Comparison of ENCODE assay signal across 8 cellular contexts in the genomic region with DNA sequence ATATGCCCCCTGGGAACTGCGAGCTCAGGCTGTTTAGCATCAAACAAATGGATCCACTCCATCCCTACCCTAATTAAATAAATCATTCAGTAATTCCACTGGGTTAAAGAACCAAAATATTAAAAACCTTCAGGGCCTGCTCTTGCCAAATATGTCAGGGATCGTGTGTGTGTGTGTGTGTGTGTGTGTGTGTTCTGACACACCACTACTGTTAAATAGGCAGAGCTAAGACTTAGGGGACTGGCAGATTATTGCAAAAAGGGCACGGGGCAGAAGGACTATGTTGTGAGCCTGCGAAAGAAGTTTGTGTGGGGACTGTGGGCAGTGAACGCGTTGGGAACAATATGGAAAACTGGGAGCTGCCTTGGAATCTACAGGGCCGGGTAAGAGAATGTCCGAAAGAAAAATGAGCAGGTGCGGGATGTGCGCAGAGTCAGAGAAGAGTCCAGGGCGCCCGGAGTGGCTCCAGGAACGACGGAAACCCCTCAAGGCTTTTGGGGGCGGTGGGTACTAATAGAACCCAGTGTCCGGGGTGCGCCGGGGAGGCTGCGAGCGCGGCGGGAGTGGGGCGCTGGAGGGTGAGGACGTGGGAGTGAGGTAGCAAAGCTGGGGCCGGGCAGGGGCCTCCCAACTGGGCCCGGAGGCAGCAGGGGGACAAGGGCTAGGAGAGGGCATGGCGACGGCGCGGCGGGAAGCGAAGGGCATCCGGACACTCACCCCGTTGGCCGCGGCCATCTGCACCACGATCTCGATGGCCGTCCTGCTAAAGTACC. TPM values are rescaled to one million over a fixed set of nuclear protein-coding genes. Genes with fewer than 3 reads are reported as not detected.
A peak's percentile ranks its signal among the peaks of the same experiment; 100 is the strongest.
DNase-seq lines count a peak whose midpoint lies in the region; ATAC-seq, FAIRE-seq and TF ChIP-seq lines count a peak whose summit lies in the region.
"Not testable (repeated sequence)": the region's sequence is repeated elsewhere in the genome, so short reads cannot be mapped to it uniquely, and the experiment has no call there.

No MANE protein-coding gene starts in this region.

- peak overlapping the region; percentile 71 for H3K4me2 ChIP-seq in A549

- H3K27me3 Mint-ChIP-seq in activated naive CD8-positive, alpha-beta T cell treated with anti-CD3 and anti-CD28 coated beads for 36 hours: peaks cover 43% of the 10 kb centered on the region
- peaks cover 38 to 49% of the 10 kb centered on the region in 2 donors for H3K27me3 Mint-ChIP-seq in effector memory CD8-positive, alpha-beta T cell
- peaks cover 30 to 38% of the 10 kb centered on the region in 2 donors for H3K27me3 Mint-ChIP-seq in natural killer cell (ENCODE audit: low read depth in 2 of 2)

- POLR2A ChIA-PET in A549 (lab: Yijun Ruan, JAX): not testable (repeated sequence)

- not testable (repeated sequence) for DNase-seq in A549 (ENCODE audit: low read depth in 1 of 2, low spot score in 1 of 2); activated naive CD8-positive, alpha-beta T cell treated with anti-CD3 and anti-CD28 coated beads for 36 hours; effector memory CD8-positive, alpha-beta T cell; natural killer cell
- DNase-seq in Peyer's patch (peak in 1 of 3 donors; percentile 42), left ventricle myocardium superior (peak; percentile 36), spleen (peak; percentile 68)

- not testable (repeated sequence) for H3K9me3 ChIP-seq in A549, Peyer's patch, spleen

- not testable (repeated sequence) for H3K27ac Mint-ChIP-seq in activated naive CD8-positive, alpha-beta T cell treated with anti-CD3 and anti-CD28 coated beads for 36 hours; effector memory CD8-positive, alpha-beta T cell
- peak overlapping the region in 1 of 2 donors; percentile 31 for H3K27ac Mint-ChIP-seq in natural killer cell

- TF ChIP-seq RAD21 in A549 (conservative IDR thresholded peaks at IDR 0.05 in 1 of 2, IDR thresholded peaks at IDR 0.05 in 1 of 2): not testable (repeated sequence)

- CTCF ChIA-PET in A549 (lab: Yijun Ruan, JAX): not testable (repeated sequence)

- H3K36me3 ChIP-seq in Peyer's patch, spleen: not testable (repeated sequence)

- TF ChIP-seq EP300 in A549 (IDR thresholded peaks at IDR 0.05): not testable (repeated sequence)

- peak overlapping the region; percentile 40 for H3K4me3 Mint-ChIP-seq in activated naive CD8-positive, alpha-beta T cell treated with anti-CD3 and anti-CD28 coated beads for 36 hours
- peak overlapping the region; percentile 45 to 80 for H3K4me3 Mint-ChIP-seq in effector memory CD8-positive, alpha-beta T cell
- H3K4me3 Mint-ChIP-seq in natural killer cell: peak overlapping the region; percentile 38

- not testable (repeated sequence) for TF ChIP-seq CTCF in A549 (IDR thresholded peaks at IDR 0.05); Peyer's patch (IDR thresholded peaks at IDR 0.05); natural killer cell (IDR thresholded peaks at IDR 0.05); spleen (IDR thresholded peaks at IDR 0.05 in 8 of 11, conservative IDR thresholded peaks at IDR 0.05 in 3 of 11)

- not testable (repeated sequence) for FAIRE-seq in A549 (lab: Jason Lieb, UNC)

- H3K4me1 ChIP-seq in A549 (peaks cover 11% of the 10 kb centered on the region; the same call in 2 of the 3 replicates), Peyer's patch (peaks cover 0 to 13% (median 6%) of the 10 kb centered on the region in 4 donors), spleen (peaks cover 0 to 19% (median 11%) of the 10 kb centered on the region in 6 donors)

- intact Hi-C loops in left ventricle myocardium superior (cut with micrococcal nuclease); natural killer cell (cut with micrococcal nuclease); spleen (cut with DNase I; ENCODE audit: low total_unique reads): not testable (repeated sequence)

- 57% methylated on average over 39 of the region's 39 CpGs for WGBS in A549 (ENCODE audit: missing lambda C conversion rate)
- WGBS in spleen, 5 donors: 17 to 30% (median 23%) methylated on average over 33 to 38 of the region's 39 CpGs

- not testable (repeated sequence) for H3K9me3 Mint-ChIP-seq in activated naive CD8-positive, alpha-beta T cell treated with anti-CD3 and anti-CD28 coated beads for 36 hours; effector memory CD8-positive, alpha-beta T cell; natural killer cell

- TF ChIP-seq POLR2A in A549 (IDR thresholded peaks at IDR 0.05; ENCODE audit: low read length); Peyer's patch (IDR thresholded peaks at IDR 0.05); spleen (IDR thresholded peaks at IDR 0.05): not testable (repeated sequence)

- H3K36me3 Mint-ChIP-seq in activated naive CD8-positive, alpha-beta T cell treated with anti-CD3 and anti-CD28 coated beads for 36 hours; effector memory CD8-positive, alpha-beta T cell (ENCODE audit: insufficient read depth); natural killer cell: not testable (repeated sequence)

- H3K27me3 ChIP-seq in Peyer's patch: not testable (repeated sequence)
- H3K27me3 ChIP-seq in spleen (replicated peaks in 1 of 7): peaks cover 0 to 49% (median 13%) of the 10 kb centered on the region in 7 donors

- not testable (repeated sequence) for H3K4me1 Mint-ChIP-seq in activated naive CD8-positive, alpha-beta T cell treated with anti-CD3 and anti-CD28 coated beads for 36 hours
- H3K4me1 Mint-ChIP-seq in effector memory CD8-positive, alpha-beta T cell (ENCODE audit: low read depth in 2 of 2): peaks cover 13 to 15% of the 10 kb centered on the region in 2 donors
- H3K4me1 Mint-ChIP-seq in natural killer cell: peaks cover 0 to 19% of the 10 kb centered on the region in 2 donors

- H3K4me3 ChIP-seq in A549 (peak overlapping the region; percentile 60), Peyer's patch (peak overlapping the region in 3 of 4 donors; percentile 42 to 56 (median 55)), spleen (peak overlapping the region in 7 of 8 donors; percentile 39 to 69 (median 51))

- ATAC-seq in A549: peak; percentile 9 to 31; a peak in 4 of 6 replicates
- ATAC-seq in GM21723 (IDR thresholded peaks at IDR 0.05; ENCODE audit: unreplicated experiment): peak; percentile 17
- ATAC-seq in effector memory CD8-positive, alpha-beta T cell (replicated peaks): not testable (repeated sequence)
- peak; percentile 41 for ATAC-seq in left ventricle myocardium superior
- peak in 1 of 3 donors; percentile 21 for ATAC-seq in natural killer cell

- H3K27ac ChIP-seq in A549 (peak overlapping the region; percentile 52 to 80; a peak in 3 of 6 replicates), spleen (peak overlapping the region in 1 of 8 donors; percentile 30)
- H3K27ac ChIP-seq in Peyer's patch: not testable (repeated sequence)

TF ChIP-seq in A549, 52 proteins besides CTCF, POLR2A, EP300 and RAD21:
- TF ChIP-seq, protein P1, sequence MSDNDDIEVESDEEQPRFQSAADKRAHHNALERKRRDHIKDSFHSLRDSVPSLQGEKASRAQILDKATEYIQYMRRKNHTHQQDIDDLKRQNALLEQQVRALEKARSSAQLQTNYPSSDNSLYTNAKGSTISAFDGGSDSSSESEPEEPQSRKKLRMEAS (IDR thresholded peaks at IDR 0.05): 0 out of 2 replicates have a peak, but pooled peaks have one; percentile 14
- TF ChIP-seq, protein P2, sequence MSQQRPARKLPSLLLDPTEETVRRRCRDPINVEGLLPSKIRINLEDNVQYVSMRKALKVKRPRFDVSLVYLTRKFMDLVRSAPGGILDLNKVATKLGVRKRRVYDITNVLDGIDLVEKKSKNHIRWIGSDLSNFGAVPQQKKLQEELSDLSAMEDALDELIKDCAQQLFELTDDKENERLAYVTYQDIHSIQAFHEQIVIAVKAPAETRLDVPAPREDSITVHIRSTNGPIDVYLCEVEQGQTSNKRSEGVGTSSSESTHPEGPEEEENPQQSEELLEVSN (IDR thresholded peaks at IDR 0.05; ENCODE audit: borderline replicate concordance, low read depth): 0 out of 2 replicates have a peak, but pooled peaks have one; percentile 21

RNA-seq across cellular contexts. Expression of a gene that starts 54.8 kb away (rescaled TPM):
- 0.08 TPM in 1 of 2 replicates, not detected in the other for polyA plus RNA-seq in A549 (2011; rRNA removed)
- polyA plus RNA-seq in A549 (2012; cell fraction: cytosol; rRNA removed): 0.03 and 0.06 TPM in 2 replicates
- polyA plus RNA-seq in A549 (2012; cell fraction: nucleus; rRNA removed): 0.30 and 0.38 TPM in 2 replicates
- not detected in 3 replicates for polyA plus RNA-seq in A549 (2017; fragmentation: RNase III; extraction: RNeasy Plus Mini Kit Qiagen cat#74134 plus additional on column Dnase treatment)
- not detected in 2 replicates for polyA minus RNA-seq in A549 (2011; rRNA and poly(A)+ RNA removed)
- total RNA-seq in Peyer's patch: not detected
- total RNA-seq in activated naive CD8-positive, alpha-beta T cell treated with anti-CD3 and anti-CD28 coated beads for 36 hours: not detected
- not detected for total RNA-seq in left ventricle myocardium superior
- not detected for total RNA-seq in natural killer cell
- total RNA-seq in spleen: under 1 TPM in 1 of 7 donors, not detected in 6; 0.68 TPM
- polyA plus RNA-seq in spleen: under 1 TPM in 1 of 3 donors, not detected in 2; 0.04 TPM
